ENCODE assay signal across 1 cellular context in the genomic region with DNA sequence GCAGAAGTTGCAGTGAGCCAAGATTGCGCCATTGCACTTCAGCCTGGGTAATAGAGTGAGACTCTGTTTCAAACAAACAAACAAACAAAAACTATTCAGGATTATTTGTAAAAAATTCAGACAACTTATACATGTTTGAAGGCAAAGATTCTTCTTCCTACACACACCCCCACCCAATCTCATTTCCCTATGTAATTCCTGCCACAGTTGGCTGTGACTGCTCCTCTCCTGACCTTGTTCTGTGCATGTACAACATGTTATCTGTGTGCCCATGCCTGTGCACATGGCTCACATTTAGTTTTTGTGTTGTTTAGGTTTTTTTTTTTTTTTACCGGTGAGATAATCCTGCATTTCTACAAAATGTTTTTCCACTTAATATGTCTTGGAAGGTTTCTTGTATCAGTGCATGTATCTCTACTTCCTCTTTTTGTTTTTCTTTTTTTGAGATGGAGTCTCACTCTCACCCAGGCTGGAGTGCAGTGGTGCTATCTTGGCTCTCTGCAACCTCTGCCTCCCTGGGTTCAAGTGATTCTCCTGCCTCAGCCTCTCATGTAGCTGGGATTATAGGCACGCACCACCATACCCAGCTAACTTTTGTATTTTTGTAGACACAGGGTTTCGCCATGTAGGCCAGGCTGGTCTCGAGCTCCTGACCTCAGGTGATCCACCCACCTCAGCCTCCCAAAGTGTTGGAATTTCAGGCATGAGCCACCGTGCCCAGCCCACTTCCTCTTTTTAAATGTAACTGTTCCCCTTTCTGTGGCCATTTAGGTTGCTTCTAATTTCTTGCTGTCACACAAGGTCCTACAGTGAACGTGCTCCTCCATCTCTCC.
TF ChIP-seq lines count a peak whose summit lies in the region.

No MANE protein-coding gene starts in this region.

TF ChIP-seq in WTC11, 78 proteins besides CTCF, POLR2A, EP300 and RAD21 (continued from another document):
- TF ChIP-seq ZNF532 (CRISPR knock-in tag; IDR thresholded peaks at IDR 0.05; ENCODE audit: borderline replicate concordance) = no peak
- TF ChIP-seq SP1 (CRISPR knock-in tag; conservative IDR thresholded peaks at IDR 0.05) = no peak
- TF ChIP-seq, protein P1, sequence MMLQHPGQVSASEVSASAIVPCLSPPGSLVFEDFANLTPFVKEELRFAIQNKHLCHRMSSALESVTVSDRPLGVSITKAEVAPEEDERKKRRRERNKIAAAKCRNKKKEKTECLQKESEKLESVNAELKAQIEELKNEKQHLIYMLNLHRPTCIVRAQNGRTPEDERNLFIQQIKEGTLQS (CRISPR knock-in tag; conservative IDR thresholded peaks at IDR 0.05) = no peak
- no peak for TF ChIP-seq USF2 (CRISPR knock-in tag; IDR thresholded peaks at IDR 0.05)
- TF ChIP-seq MXD4 (CRISPR knock-in tag; IDR thresholded peaks at IDR 0.05; ENCODE audit: borderline replicate concordance) = no peak
- TF ChIP-seq NR3C1 (CRISPR knock-in tag; conservative IDR thresholded peaks at IDR 0.05; ENCODE audit: low read depth) = no peak
